Comparison of ENCODE assay signal across 10 cellular contexts in genomic region chr7:38311329-38311937, GRCh38.
A peak's percentile ranks its signal among the peaks of the same experiment; 100 is the strongest.
DNase-seq lines count a peak whose midpoint lies in the region; ATAC-seq and TF ChIP-seq lines count a peak whose summit lies in the region.
"Had no signal": no experiment of that assay in that cellular context is flagged by ENCODE, and none has a peak within 500 bp of the region (broad histone marks: within the 10 kb centered on the region; RNA-seq: fewer than 3 reads in every experiment).

No MANE protein-coding gene starts in this region.

- no peaks in the 10 kb centered on the region for H3K9me3 Mint-ChIP-seq in Calu3 (ENCODE audit: low read depth, unreplicated experiment)
- H3K9me3 Mint-ChIP-seq: nephron had no signal

- no peak overlapping the region for H3K27ac Mint-ChIP-seq in Calu3 (ENCODE audit: unreplicated experiment)
- H3K27ac Mint-ChIP-seq: nephron had no signal

- WGBS in prostate gland = 22% methylated on average over 36 of the region's 38 CpGs

- no peak for TF ChIP-seq POLR2A in erythroblast (IDR thresholded peaks at IDR 0.05; ENCODE audit: low read length)
- TF ChIP-seq POLR2A in prostate gland (IDR thresholded peaks at IDR 0.05) = no peak

- H3K27ac ChIP-seq in prostate gland = peak overlapping the region; percentile 74 to 84
- H3K27ac ChIP-seq: SJSA1 had no signal

- no peak for DNase-seq in Calu3
- DNase-seq in NCI-H82 treated with DMSO at 0.1 percent for 48 hours (lab: John Stamatoyannopoulos, UW; ENCODE audit: unreplicated experiment) = peak; percentile 17
- peak; percentile 17 to 21 for DNase-seq in erythroblast (lab: John Stamatoyannopoulos, UW)
- DNase-seq in prostate gland (ENCODE audit: low spot score) = no peak
- DNase-seq in stimulated activated CD4-positive, alpha-beta T cell treated with anti-CD3 and anti-CD28 coated beads, Interleukin-2, amount 100 ng/mL, for 48 hours = no peak

- no peaks in the 10 kb centered on the region for H3K36me3 Mint-ChIP-seq in Calu3 (ENCODE audit: insufficient read depth, unreplicated experiment)

- no peaks in the 10 kb centered on the region for H3K27me3 ChIP-seq in prostate gland (replicated peaks; ENCODE audit: insufficient read depth)

- intact Hi-C loops in Calu3 (cut with micrococcal nuclease; ENCODE audit: unreplicated experiment) = no loop called here
- intact Hi-C loops in prostate gland (cut with DNase I) = no loop called here

- peaks cover 21% of the 10 kb centered on the region for H3K4me1 ChIP-seq in prostate gland (replicated peaks)

- H3K4me3 ChIP-seq in prostate gland = peak overlapping the region; percentile 15 to 17
- H3K4me3 ChIP-seq: SJSA1 had no signal

- BruUV-seq in Calu3 (replicated peaks; lab: Mats Ljungman, UMichigan) = no TSS peak

- no peaks in the 10 kb centered on the region for H3K4me1 Mint-ChIP-seq in Calu3 (ENCODE audit: low read depth, unreplicated experiment)
- H3K4me1 Mint-ChIP-seq: nephron had no signal

- no peaks in the 10 kb centered on the region for H3K36me3 ChIP-seq in prostate gland
- H3K36me3 ChIP-seq: SJSA1 had no signal

- peak; percentile 66 for ATAC-seq in GM19328 (IDR thresholded peaks at IDR 0.05; ENCODE audit: unreplicated experiment)
- ATAC-seq in GM18873 (IDR thresholded peaks at IDR 0.05; ENCODE audit: low FRiP score, unreplicated experiment) = no peak
- no peak for ATAC-seq in HG03432 (IDR thresholded peaks at IDR 0.05; ENCODE audit: unreplicated experiment)

- CTCF ChIA-PET in Calu3 (lab: Charles Lee) = interaction anchor here (0.6 kb wide), 2 partner anchors 23 to 202 kb away, joined by 4 to 5 read pairs; no protein-coding TSS in a partner anchor

- peak overlapping the region; percentile 19 for H3K4me3 Mint-ChIP-seq in Calu3 (ENCODE audit: low read depth, unreplicated experiment)
- H3K4me3 Mint-ChIP-seq: nephron had no signal

- no peaks in the 10 kb centered on the region for H3K9me3 ChIP-seq in prostate gland
- H3K9me3 ChIP-seq: SJSA1 had no signal

- no peak for TF ChIP-seq CTCF in Calu3 (IDR thresholded peaks at IDR 0.05; ENCODE audit: unreplicated experiment)
- TF ChIP-seq CTCF in prostate gland (IDR thresholded peaks at IDR 0.05) = no peak

- H3K27me3 Mint-ChIP-seq in Calu3 (ENCODE audit: unreplicated experiment) = peaks cover 26% of the 10 kb centered on the region

Comparison
In these comparisons a context has a peak if more than half of its experiments do, and no peak if none do; other contexts are left out.
1. DNase-seq: peak in NCI-H82 treated with DMSO at 0.1 percent for 48 hours (single experiment) and erythroblast (2 of 2); none in Calu3 (single experiment), prostate gland (single experiment) and stimulated activated CD4-positive, alpha-beta T cell treated with anti-CD3 and anti-CD28 coated beads, Interleukin-2, amount 100 ng/mL, for 48 hours (0 of 2).